Comparison of ENCODE assay signal across 1 cellular context in genomic region chr9:133892193-133892920, GRCh38.
TF ChIP-seq lines count a peak whose summit lies in the region.

No MANE protein-coding gene starts in this region.

TF ChIP-seq in HepG2, 621 proteins besides CTCF, POLR2A, EP300 and RAD21 (continued from another document and continues in another):
- TF ChIP-seq ISX (CRISPR knock-in tag; conservative IDR thresholded peaks at IDR 0.05) (no peak), CBX5 (CRISPR knock-in tag; IDR thresholded peaks at IDR 0.05; ENCODE audit: borderline replicate concordance) (peak; percentile 97), ZBTB26 (CRISPR knock-in tag; IDR thresholded peaks at IDR 0.05; ENCODE audit: borderline replicate concordance) (peak; percentile 81), SRSF9 (IDR thresholded peaks at IDR 0.05; ENCODE audit: borderline replicate concordance, insufficient read depth, low read depth, low read length, poor library complexity, severe bottlenecking) (no peak), AKNA (CRISPR knock-in tag; IDR thresholded peaks at IDR 0.05; ENCODE audit: borderline replicate concordance) (no peak), ZBTB1 (CRISPR knock-in tag; IDR thresholded peaks at IDR 0.05; ENCODE audit: borderline replicate concordance) (no peak), ZNF710 (CRISPR knock-in tag; IDR thresholded peaks at IDR 0.05; ENCODE audit: borderline replicate concordance) (peak; percentile 97), MBNL3 (CRISPR knock-in tag; conservative IDR thresholded peaks at IDR 0.05) (no peak), NFE2L1 (CRISPR knock-in tag; IDR thresholded peaks at IDR 0.05; ENCODE audit: borderline replicate concordance) (no peak), ZNF513 (CRISPR knock-in tag; conservative IDR thresholded peaks at IDR 0.05) (no peak), HMGXB4 (CRISPR knock-in tag; IDR thresholded peaks at IDR 0.05; ENCODE audit: borderline replicate concordance in 1 of 2, low read depth in 1 of 2) (peak; percentile 71 to 83; a peak in 3 of 4 replicates), AHR (CRISPR knock-in tag; IDR thresholded peaks at IDR 0.05) (peak; percentile 83), SIX1 (CRISPR knock-in tag; IDR thresholded peaks at IDR 0.05; ENCODE audit: borderline replicate concordance) (peak; percentile 100), ARHGAP35 (CRISPR knock-in tag; IDR thresholded peaks at IDR 0.05; ENCODE audit: borderline replicate concordance) (peak; percentile 82; the same call in 1 of the 2 replicates), STAT5B (CRISPR knock-in tag; IDR thresholded peaks at IDR 0.05) (0 out of 2 replicates have a peak, but pooled peaks have one; percentile 65), SYNCRIP (IDR thresholded peaks at IDR 0.05; ENCODE audit: insufficient read depth, low read depth, low read length) (no peak), POGK (CRISPR knock-in tag; conservative IDR thresholded peaks at IDR 0.05) (peak; percentile 83), CENPX (CRISPR knock-in tag; IDR thresholded peaks at IDR 0.05) (no peak), ZBTB10 (CRISPR knock-in tag; IDR thresholded peaks at IDR 0.05; ENCODE audit: borderline replicate concordance) (peak; percentile 89; the same call in 1 of the 2 replicates), TFDP2 (CRISPR knock-in tag; IDR thresholded peaks at IDR 0.05) (peak; percentile 63), MBD4 (IDR thresholded peaks at IDR 0.05; ENCODE audit: borderline replicate concordance, low read length) (no peak), ZNF562 (CRISPR knock-in tag; IDR thresholded peaks at IDR 0.05; ENCODE audit: borderline replicate concordance) (no peak), ZMYM2 (CRISPR knock-in tag; IDR thresholded peaks at IDR 0.05) (peak; percentile 90), ATF6 (CRISPR knock-in tag; conservative IDR thresholded peaks at IDR 0.05) (no peak), ZFP36L1 (CRISPR knock-in tag; IDR thresholded peaks at IDR 0.05) (no peak), ZFP36L2 (CRISPR knock-in tag; IDR thresholded peaks at IDR 0.05) (peak; percentile 63; the same call in 1 of the 2 replicates), NR2C2 (CRISPR knock-in tag; IDR thresholded peaks at IDR 0.05; ENCODE audit: borderline replicate concordance) (peak; percentile 94), HBP1 (CRISPR knock-in tag; IDR thresholded peaks at IDR 0.05; ENCODE audit: low read depth) (peak; percentile 92; the same call in 1 of the 2 replicates), PITX1 (CRISPR knock-in tag; IDR thresholded peaks at IDR 0.05) (peak; percentile 100), NCOA5 (CRISPR knock-in tag; IDR thresholded peaks at IDR 0.05) (no peak), HNRNPUL1 (IDR thresholded peaks at IDR 0.05; ENCODE audit: low read depth, low read length) (no peak)
